In the genomic region with DNA sequence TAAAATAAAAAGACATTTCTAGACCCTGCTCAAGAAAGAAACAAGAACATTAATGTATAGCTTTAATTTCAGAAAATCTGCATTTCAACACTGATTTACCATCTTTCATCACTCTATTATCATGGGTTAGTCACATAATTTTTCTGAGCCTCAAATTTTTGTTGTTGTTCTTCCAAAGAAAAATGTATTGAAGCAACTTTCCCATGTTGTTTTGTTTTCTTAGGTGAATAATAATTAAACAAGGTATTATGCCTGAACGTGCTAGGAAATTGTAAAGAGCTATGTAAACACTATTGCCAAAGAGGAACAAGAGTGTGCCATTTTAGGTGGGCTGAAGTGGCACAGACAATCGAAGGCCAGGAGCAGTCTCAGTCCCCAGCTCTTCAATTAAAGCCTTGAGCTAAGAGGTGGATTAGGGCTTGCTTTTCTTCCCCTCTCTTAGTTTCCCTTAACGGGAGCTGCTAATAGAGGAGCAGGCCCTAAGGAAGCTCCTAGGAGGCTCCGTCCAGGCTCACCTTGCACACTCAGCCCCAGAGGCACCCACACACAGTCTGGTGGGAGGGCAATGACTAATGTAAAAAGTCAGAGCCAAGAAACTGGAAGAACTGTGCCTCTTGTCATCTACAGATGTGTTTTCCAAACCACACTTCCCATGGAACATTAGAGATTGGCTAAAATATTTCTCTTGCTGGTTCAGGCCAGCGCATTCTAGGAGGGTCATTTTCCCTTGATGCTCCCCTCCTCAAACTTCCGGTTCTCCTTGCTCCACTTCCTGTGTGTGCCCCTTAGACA, we compare ENCODE assay signal across 1 cellular context.
TF ChIP-seq lines count a peak whose summit lies in the region.

No MANE protein-coding gene starts in this region.

TF ChIP-seq in endothelial cell of umbilical vein, 7 proteins besides CTCF, POLR2A, EP300 and RAD21 (continued from another document):
- no peak for TF ChIP-seq GATA2 (IDR thresholded peaks at IDR 0.05; ENCODE audit: insufficient read depth, insufficient read length, low read depth, low read length)
